ENCODE assay signal across 2 cellular contexts in genomic region chr3:126925411-126926171, GRCh38.
TF ChIP-seq lines count a peak whose summit lies in the region.

No MANE protein-coding gene starts in this region.

TF ChIP-seq in IMR-90, 13 proteins besides CTCF, POLR2A, EP300 and RAD21:
- TF ChIP-seq CHD1 (IDR thresholded peaks at IDR 0.05; ENCODE audit: low read depth, low read length), result no peak
- TF ChIP-seq MAZ (IDR thresholded peaks at IDR 0.05; ENCODE audit: borderline replicate concordance, low read depth, low read length), result no peak
- TF ChIP-seq RCOR1 (IDR thresholded peaks at IDR 0.05; ENCODE audit: insufficient replicate concordance, low read length), result no peak
- TF ChIP-seq RFX5 (IDR thresholded peaks at IDR 0.05; ENCODE audit: low read depth, low read length), result no peak
- TF ChIP-seq CEBPB (IDR thresholded peaks at IDR 0.05; ENCODE audit: low read depth, low read length), result no peak
- no peak for TF ChIP-seq SMC3 (IDR thresholded peaks at IDR 0.05; ENCODE audit: low read depth, low read length)
- TF ChIP-seq BHLHE40 (IDR thresholded peaks at IDR 0.05; ENCODE audit: low read depth, low read length), result no peak
- no peak for TF ChIP-seq NFE2L2 (IDR thresholded peaks at IDR 0.05; ENCODE audit: low read depth, low read length)
- TF ChIP-seq MXI1 (IDR thresholded peaks at IDR 0.05; ENCODE audit: borderline replicate concordance, low read depth, low read length), result no peak
- TF ChIP-seq USF2 (IDR thresholded peaks at IDR 0.05; ENCODE audit: low read depth, low read length), result no peak

TF ChIP-seq in SK-N-SH, 30 proteins besides CTCF, POLR2A, EP300 and RAD21:
- TF ChIP-seq SIN3A (IDR thresholded peaks at IDR 0.05; ENCODE audit: borderline replicate concordance, low read depth, low read length), result no peak
- TF ChIP-seq JUND (IDR thresholded peaks at IDR 0.05), result no peak
- TF ChIP-seq FOSL2 (IDR thresholded peaks at IDR 0.05; ENCODE audit: borderline replicate concordance, low read depth), result no peak
- no peak for TF ChIP-seq MXI1 (IDR thresholded peaks at IDR 0.05; ENCODE audit: low read depth, low read length)
- TF ChIP-seq POLR2AphosphoS5 (IDR thresholded peaks at IDR 0.05; ENCODE audit: low read depth, low read length), result no peak
- no peak for TF ChIP-seq YY1 (IDR thresholded peaks at IDR 0.05; ENCODE audit: low read depth)
- no peak for TF ChIP-seq REST (IDR thresholded peaks at IDR 0.05; ENCODE audit: low read depth, low read length)
- TF ChIP-seq TAF1 (IDR thresholded peaks at IDR 0.05; ENCODE audit: borderline replicate concordance, low read depth, low read length), result no peak
- TF ChIP-seq GABPA (IDR thresholded peaks at IDR 0.05; ENCODE audit: low read depth), result no peak
- TF ChIP-seq ZBTB33 (IDR thresholded peaks at IDR 0.05; ENCODE audit: borderline replicate concordance, low read depth), result 0 out of 2 replicates have a peak, but pooled peaks have one; percentile 24
- TF ChIP-seq NFIC (IDR thresholded peaks at IDR 0.05; ENCODE audit: borderline replicate concordance), result peak; percentile 33
